ENCODE assay signal across 10 cellular contexts in genomic region chr20:50438986-50439407, GRCh38.
DNase-seq lines count a peak whose midpoint lies in the region; ATAC-seq, FAIRE-seq and TF ChIP-seq lines count a peak whose summit lies in the region.
"Had no signal": no experiment of that assay in that cellular context is flagged by ENCODE, and none has a peak within 500 bp of the region (broad histone marks: within the 10 kb centered on the region; RNA-seq: fewer than 3 reads in every experiment).

No MANE protein-coding gene starts in this region.

- no peaks in the 10 kb centered on the region for H3K9me3 Mint-ChIP-seq in naive thymus-derived CD4-positive, alpha-beta T cell

- no peak for TF ChIP-seq CTCF in K562 (IDR thresholded peaks at IDR 0.05 in 2 of 3, conservative IDR thresholded peaks at IDR 0.05 in 1 of 3; ENCODE audit: insufficient read depth in 2 of 3, low read depth in 1 of 3, low read length in 3 of 3)

- no peaks in the 10 kb centered on the region for H3K36me3 ChIP-seq in K562 (ENCODE audit: control insufficient read depth, insufficient read depth, low read length)
- no peaks in the 10 kb centered on the region for H3K36me3 ChIP-seq in naive thymus-derived CD4-positive, alpha-beta T cell (ENCODE audit: control insufficient read depth in 2 of 3, insufficient read depth in 3 of 3, low read length in 3 of 3)

- H3K27me3 Mint-ChIP-seq in naive thymus-derived CD4-positive, alpha-beta T cell, result peaks cover 0 to 6% (median 0%) of the 10 kb centered on the region in 5 donors

- H3K36me3 Mint-ChIP-seq in naive thymus-derived CD4-positive, alpha-beta T cell, result peaks cover 0 to 4% (median 0%) of the 10 kb centered on the region in 5 donors

- POLR2A ChIA-PET in K562 (lab: Yijun Ruan, JAX), result interaction anchor here (0.6 kb wide), 2 partner anchors 34 to 460 kb away, joined by 3 to 4 read pairs; no protein-coding TSS in a partner anchor
- POLR2A ChIA-PET in naive thymus-derived CD4-positive, alpha-beta T cell (lab: Charles Lee), result no interaction called here

- H3K4me1 ChIP-seq in K562 (replicated peaks in 1 of 2; ENCODE audit: control insufficient read depth in 2 of 2, insufficient read depth in 2 of 2, low read length in 2 of 2), result peaks cover 30 to 34% of the 10 kb centered on the region in 2 experiments
- H3K4me1 ChIP-seq in naive thymus-derived CD4-positive, alpha-beta T cell (ENCODE audit: control insufficient read depth in 2 of 2, insufficient read depth in 2 of 2, low read length in 2 of 2), result no peaks in the 10 kb centered on the region

- peak overlapping the region in 1 of 2 experiments; percentile 6; a peak in 1 of 4 replicates for H3K9ac ChIP-seq in K562 (ENCODE audit: insufficient read depth in 1 of 2, low read depth in 2 of 2, low read length in 2 of 2)

- H2AFZ ChIP-seq in K562 (ENCODE audit: low read depth, low read length), result no peak overlapping the region

- no peak for TF ChIP-seq POLR2A in K562 (conservative IDR thresholded peaks at IDR 0.05)

- no peaks in the 10 kb centered on the region for H3K27me3 ChIP-seq in K562 (ENCODE audit: control insufficient read depth in 2 of 2, insufficient read depth in 2 of 2, low read length in 2 of 2)
- no peaks in the 10 kb centered on the region for H3K27me3 ChIP-seq in naive thymus-derived CD4-positive, alpha-beta T cell (ENCODE audit: control insufficient read depth in 2 of 2, insufficient read depth in 2 of 2, low read length in 2 of 2)

- H3K4me1 Mint-ChIP-seq in naive thymus-derived CD4-positive, alpha-beta T cell, result peaks cover 0 to 25% (median 0%) of the 10 kb centered on the region in 7 donors

- H3K79me2 ChIP-seq in K562 (ENCODE audit: control insufficient read depth, insufficient read depth, low read length), result no peaks in the 10 kb centered on the region

- no peak overlapping the region for H3K27ac Mint-ChIP-seq in naive thymus-derived CD4-positive, alpha-beta T cell

- peak; percentile 41 for DNase-seq in AG20443 (ENCODE audit: low spot score)
- peak; percentile 73 for DNase-seq in HT-29 (ENCODE audit: low spot score)
- peak in 3 of 4 experiments; percentile 26 to 46 (median 27) for DNase-seq in K562 (ENCODE audit: extremely low read depth in 1 of 4, low spot score in 3 of 4)
- no peak for DNase-seq in naive thymus-derived CD4-positive, alpha-beta T cell
- DNase-seq in Ammon's horn (ENCODE audit: low spot score), result no peak
- no peak for DNase-seq in pons (ENCODE audit: low spot score)
- DNase-seq in NCI-H1694 (lab: John Stamatoyannopoulos, UW), result no peak
- DNase-seq: activated CD4-positive, alpha-beta T cell treated with anti-CD3 and anti-CD28 coated beads, Interleukin-2, amount 50 U/mL, for 4 hours had no signal

- no peak overlapping the region for H3K4me3 ChIP-seq in K562
- no peak overlapping the region for H3K4me3 ChIP-seq in naive thymus-derived CD4-positive, alpha-beta T cell (ENCODE audit: low read length)

- H3K9me1 ChIP-seq in K562 (ENCODE audit: control insufficient read depth, insufficient read depth, low read length), result no peaks in the 10 kb centered on the region

- ATAC-seq in K562 (no peak; the same call in 2 of the 3 replicates), GM18858 (IDR thresholded peaks at IDR 0.05; ENCODE audit: unreplicated experiment) (no peak)
- ATAC-seq in naive thymus-derived CD4-positive, alpha-beta T cell, result peak; percentile 24

- H3K4me3 Mint-ChIP-seq in naive thymus-derived CD4-positive, alpha-beta T cell, result no peak overlapping the region

- 31% methylated on average over 9 of the region's 9 CpGs for WGBS in K562 (ENCODE audit: insufficient coverage, low coverage, missing lambda C conversion rate)

- no peaks in the 10 kb centered on the region for H3K9me3 ChIP-seq in K562 (replicated peaks; ENCODE audit: control insufficient read depth, insufficient read depth, low read depth, low read length)
- H3K9me3 ChIP-seq in naive thymus-derived CD4-positive, alpha-beta T cell (ENCODE audit: control insufficient read depth in 2 of 3, low read length in 3 of 3), result no peaks in the 10 kb centered on the region

- H3K27ac ChIP-seq in K562 (ENCODE audit: extremely low read depth, low read depth, low read length), result no peak overlapping the region
- H3K27ac ChIP-seq in naive thymus-derived CD4-positive, alpha-beta T cell (ENCODE audit: low read depth, low read length), result no peak overlapping the region

- no peak overlapping the region; the same call in 1 of the 2 replicates for H3K4me2 ChIP-seq in K562 (ENCODE audit: insufficient read depth, low read length)

- BruUV-seq in K562 (replicated peaks; lab: Mats Ljungman, UMichigan), result no TSS peak

- CTCF ChIA-PET in K562 (lab: Yijun Ruan, JAX; ENCODE audit: low intra/inter-chr PET ratio), result no interaction called here
- CTCF ChIA-PET in naive thymus-derived CD4-positive, alpha-beta T cell (lab: Charles Lee), result no interaction called here

- no peak for FAIRE-seq in K562 (lab: Jason Lieb, UNC)
- FAIRE-seq: GM19239 had no signal

- no peaks in the 10 kb centered on the region for H4K20me1 ChIP-seq in K562 (replicated peaks; ENCODE audit: control insufficient read depth, insufficient read depth, low read length)

- no peak for TF ChIP-seq RAD21 in K562 (CRISPR knock-in tag; conservative IDR thresholded peaks at IDR 0.05 in 1 of 2, IDR thresholded peaks at IDR 0.05 in 1 of 2)

- in situ Hi-C loops in K562 (cut with MboI), result no loop called here

- intact Hi-C loops in K562 (cut with micrococcal nuclease), result no loop called here
- intact Hi-C loops in naive thymus-derived CD4-positive, alpha-beta T cell (cut with micrococcal nuclease), result no loop called here

- no peak for TF ChIP-seq EP300 in K562 (IDR thresholded peaks at IDR 0.05; ENCODE audit: low read length)

TF ChIP-seq in K562, 482 proteins besides CTCF, POLR2A, EP300 and RAD21 (continues in another document):
- TF ChIP-seq TEAD2 (tag; IDR thresholded peaks at IDR 0.05) (no peak), KLF1 (tag; IDR thresholded peaks at IDR 0.05) (no peak), SMARCC2 (IDR thresholded peaks at IDR 0.05; ENCODE audit: low read depth) (no peak), HBP1 (CRISPR knock-in tag; IDR thresholded peaks at IDR 0.05) (no peak), SIN3A (IDR thresholded peaks at IDR 0.05; ENCODE audit: borderline replicate concordance in 2 of 2, control insufficient read depth in 1 of 2, low read depth in 2 of 2, low read length in 2 of 2) (no peak), CREM (IDR thresholded peaks at IDR 0.05; ENCODE audit: low read depth) (no peak), JUND (IDR thresholded peaks at IDR 0.05; ENCODE audit: borderline replicate concordance, low read depth, low read length) (0 out of 2 replicates have a peak, but pooled peaks have one; percentile 7), JUND (tag; IDR thresholded peaks at IDR 0.05; ENCODE audit: borderline replicate concordance, low read depth, low read length) (no peak), ATF3 (IDR thresholded peaks at IDR 0.05) (peak; percentile 24; the same call in 1 of the 2 replicates), ATF3 (CRISPR knock-in tag; conservative IDR thresholded peaks at IDR 0.05) (no peak), BRF2 (IDR thresholded peaks at IDR 0.05; ENCODE audit: borderline replicate concordance, insufficient read depth, insufficient read length) (no peak), ARHGAP35 (IDR thresholded peaks at IDR 0.05; ENCODE audit: partially characterized antibody) (no peak), CBFA2T3 (IDR thresholded peaks at IDR 0.05) (0 out of 2 replicates have a peak, but pooled peaks have one; percentile 10)

Comparison
In these comparisons a context has a peak if more than half of its experiments do, and no peak if none do; other contexts are left out.
1. DNase-seq: peak in AG20443 (single experiment), HT-29 (single experiment) and K562 (3 of 4); none in naive thymus-derived CD4-positive, alpha-beta T cell (0 of 9), Ammon's horn (single experiment), pons (single experiment) and NCI-H1694 (single experiment).